13 cellular contexts compared by ENCODE assay signal in the genomic region with DNA sequence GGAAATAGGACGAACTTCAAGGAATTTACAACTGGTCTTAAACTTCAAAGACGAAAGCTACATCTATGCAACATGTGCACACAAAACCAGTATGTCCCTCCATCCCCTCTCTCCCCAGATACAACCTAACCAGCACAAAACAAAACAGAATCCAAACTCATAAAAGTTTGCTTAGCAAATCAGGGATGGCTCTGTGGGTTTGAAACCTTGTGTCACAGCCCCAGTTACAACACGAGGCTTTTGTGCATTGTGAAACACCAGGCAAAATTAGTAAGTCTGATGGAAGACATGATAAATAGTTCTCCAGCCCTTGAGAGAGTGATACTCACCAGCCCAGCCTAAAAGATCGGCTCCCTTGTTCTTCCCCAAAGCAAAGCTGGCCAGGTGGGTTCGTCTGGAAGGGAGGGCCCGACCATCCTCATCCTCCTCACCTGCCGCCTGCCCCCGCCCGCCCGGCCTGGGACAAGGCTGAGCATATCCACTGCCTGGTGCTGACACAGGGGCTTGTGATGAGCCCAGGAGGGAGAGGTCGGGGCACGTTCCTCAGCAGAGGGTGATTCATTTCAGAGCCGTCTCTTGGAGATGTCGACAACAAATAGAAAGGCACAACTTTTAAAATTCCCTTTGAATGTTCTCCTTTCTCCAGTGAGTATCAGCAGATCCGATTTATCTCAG.
A peak's percentile ranks its signal among the peaks of the same experiment; 100 is the strongest.
DNase-seq lines count a peak whose midpoint lies in the region; ATAC-seq, FAIRE-seq and TF ChIP-seq lines count a peak whose summit lies in the region.
"Had no signal": no experiment of that assay in that cellular context is flagged by ENCODE, and none has a peak within 500 bp of the region (broad histone marks: within the 10 kb centered on the region; RNA-seq: fewer than 3 reads in every experiment).

No MANE protein-coding gene starts in this region.

- H3K4me3 ChIP-seq in PC-9 (peak overlapping the region; percentile 32; the same call in 1 of the 2 replicates), rectal smooth muscle tissue (ENCODE audit: low read length) (peak overlapping the region; percentile 25), ovary (no peak overlapping the region), lower lobe of right lung (no peak overlapping the region)

- peaks cover 15% of the 10 kb centered on the region for H3K4me1 ChIP-seq in PC-9 (replicated peaks; ENCODE audit: insufficient read depth)
- H3K4me1 ChIP-seq in rectal smooth muscle tissue (ENCODE audit: control insufficient read depth, insufficient read depth, low read length) = peaks cover 17% of the 10 kb centered on the region
- no peaks in the 10 kb centered on the region for H3K4me1 ChIP-seq in ovary (ENCODE audit: insufficient read depth)
- no peaks in the 10 kb centered on the region for H3K4me1 ChIP-seq in lower lobe of right lung

- no peak for TF ChIP-seq EP300 in ovary (IDR thresholded peaks at IDR 0.05)

- no peak overlapping the region for H3K27ac ChIP-seq in PC-9
- H3K27ac ChIP-seq in rectal smooth muscle tissue (ENCODE audit: low read depth, low read length) = peak overlapping the region; percentile 94
- H3K27ac ChIP-seq in ovary = no peak overlapping the region
- no peak overlapping the region for H3K27ac ChIP-seq in lower lobe of right lung

- H3K9me2 ChIP-seq in PC-9 (ENCODE audit: insufficient read depth) = no peaks in the 10 kb centered on the region

- H3K27me3 ChIP-seq in PC-9 (ENCODE audit: insufficient read depth, low read depth) (no peaks in the 10 kb centered on the region), rectal smooth muscle tissue (ENCODE audit: control insufficient read depth, insufficient read depth, low read length) (no peaks in the 10 kb centered on the region), ovary (no peaks in the 10 kb centered on the region), lower lobe of right lung (ENCODE audit: low read depth) (peaks cover 23% of the 10 kb centered on the region)

- TF ChIP-seq CTCF in PC-9 (conservative IDR thresholded peaks at IDR 0.05) = no peak
- no peak for TF ChIP-seq CTCF in ovary (IDR thresholded peaks at IDR 0.05)
- TF ChIP-seq CTCF in lower lobe of right lung (IDR thresholded peaks at IDR 0.05) = no peak

- no peak for FAIRE-seq in RCC 7860 (lab: Jason Lieb, UNC)

- H3K79me2 ChIP-seq in PC-9 (ENCODE audit: low read depth) = no peaks in the 10 kb centered on the region

- no peaks in the 10 kb centered on the region for H4K20me1 ChIP-seq in PC-9 (ENCODE audit: insufficient read depth)

- intact Hi-C loops in PC-9 (cut with micrococcal nuclease; ENCODE audit: unreplicated experiment) (no loop called here), ovary (cut with DNase I) (no loop called here), lower lobe of right lung (cut with DNase I) (no loop called here)

- TF ChIP-seq POLR2A in ovary (IDR thresholded peaks at IDR 0.05) = no peak

- H3K9me3 ChIP-seq in PC-9 (ENCODE audit: insufficient read depth, low read depth) = no peaks in the 10 kb centered on the region
- H3K9me3 ChIP-seq in ovary = no peaks in the 10 kb centered on the region
- H3K9me3 ChIP-seq in lower lobe of right lung = no peaks in the 10 kb centered on the region

- peak overlapping the region; percentile 73 for H3K4me2 ChIP-seq in PC-9

- peaks cover 5% of the 10 kb centered on the region; the same call in 1 of the 2 replicates for H3F3A ChIP-seq in PC-9 (ENCODE audit: insufficient read depth, low read depth)

- CTCF ChIA-PET in PC-9 (lab: Charles Lee) = no interaction called here

- BruUV-seq in PC-9 (replicated peaks; lab: Mats Ljungman, UMichigan) = no TSS peak

- POLR2A ChIA-PET in PC-9 (lab: Charles Lee; ENCODE audit: unreplicated experiment) = no interaction called here

- H3K36me3 ChIP-seq in PC-9 (ENCODE audit: low read depth) (no peaks in the 10 kb centered on the region), rectal smooth muscle tissue (ENCODE audit: control insufficient read depth, insufficient read depth, low read length) (no peaks in the 10 kb centered on the region), ovary (no peaks in the 10 kb centered on the region), lower lobe of right lung (no peaks in the 10 kb centered on the region)

- H3K9ac ChIP-seq in rectal smooth muscle tissue (ENCODE audit: low read length) = no peak overlapping the region

- ATAC-seq in esophagus mucosa = peak; percentile 93
- ATAC-seq in lower lobe of right lung = no peak
- ATAC-seq in GM21825 (IDR thresholded peaks at IDR 0.05; ENCODE audit: unreplicated experiment) = no peak
- ATAC-seq: effector memory CD8-positive, alpha-beta T cell had no signal

- peak; percentile 33 for DNase-seq in ELF-1 (ENCODE audit: low read depth, low spot score)
- peak in 1 of 2 experiments; percentile 79 for DNase-seq in PC-9
- DNase-seq in ovary = no peak
- DNase-seq in RCC 7860 (ENCODE audit: low spot score) = no peak
- DNase-seq in lower lobe of right lung = no peak
- DNase-seq: amniotic stem cell; effector memory CD8-positive, alpha-beta T cell; NCI-H1105 treated with DMSO at 0.1 percent for 48 hours; NCI-H774; nephron progenitor cell had no signal

- peak overlapping the region; percentile 68 for H2AFZ ChIP-seq in PC-9

- WGBS in ovary, 3 donors = 42 to 51% (median 42%) methylated on average over 15 of the region's 15 CpGs

Comparison
In these comparisons a context has a peak if more than half of its experiments do, and no peak if none do; other contexts are left out.
1. H3K4me3 ChIP-seq: peak in PC-9 (single experiment) and rectal smooth muscle tissue (single experiment); none in ovary (single experiment) and lower lobe of right lung (single experiment).